In the genomic region with DNA sequence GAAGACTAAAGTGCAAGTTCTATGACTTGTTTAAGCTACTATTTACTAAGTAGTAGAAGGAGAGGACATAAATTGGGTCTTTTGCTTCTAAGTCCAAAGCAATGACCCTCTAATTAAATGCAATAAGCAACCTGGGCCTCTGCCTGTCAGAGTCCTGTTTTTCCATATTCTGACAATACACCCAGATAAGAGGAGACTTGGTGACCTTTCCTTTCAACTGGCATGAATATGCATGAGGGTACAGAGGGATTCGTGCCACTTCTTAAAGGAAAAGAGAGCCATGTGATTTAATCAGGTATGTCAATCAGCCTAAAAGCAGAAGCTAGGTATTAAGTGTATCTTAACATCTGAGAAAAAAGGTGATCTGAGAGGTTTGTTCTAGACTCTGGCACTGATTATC, we compare ENCODE assay signal across 26 cellular contexts.
DNase-seq lines count a peak whose midpoint lies in the region; ATAC-seq and TF ChIP-seq lines count a peak whose summit lies in the region.
"Had no signal": no experiment of that assay in that cellular context is flagged by ENCODE, and none has a peak within 500 bp of the region (broad histone marks: within the 10 kb centered on the region; RNA-seq: fewer than 3 reads in every experiment).

No MANE protein-coding gene starts in this region.

- H3K4me1 ChIP-seq in iPS-18a (ENCODE audit: control insufficient read depth, low read depth, low read length) = peaks cover 7% of the 10 kb centered on the region
- H3K4me1 ChIP-seq: BLaER1 treated with 17β-estradiol and CSF1 and Interleukin-3, amounts not matched to agents 10 nM and 100 nM; SJSA1 had no signal

- no peak overlapping the region for H3K9ac ChIP-seq in iPS-18a (ENCODE audit: low read length)
- H3K9ac ChIP-seq: BLaER1 treated with 17β-estradiol and CSF1 and Interleukin-3, amounts not matched to agents 10 nM and 100 nM; GM23248 had no signal

- TF ChIP-seq CTCF in GM20000 (IDR thresholded peaks at IDR 0.05; ENCODE audit: extremely low read depth, missing control alignments) = no peak

- no peaks in the 10 kb centered on the region for H3K36me3 ChIP-seq in iPS-18a (ENCODE audit: control insufficient read depth, low read depth, low read length)
- H3K36me3 ChIP-seq: BLaER1 treated with 17β-estradiol and CSF1 and Interleukin-3, amounts not matched to agents 10 nM and 100 nM; SJSA1 had no signal

- H3K27ac ChIP-seq in iPS-18a (ENCODE audit: low read length) = no peak overlapping the region
- H3K27ac ChIP-seq: BLaER1 treated with 17β-estradiol and CSF1 and Interleukin-3, amounts not matched to agents 10 nM and 100 nM; GM23248; HL-60; SJSA1 had no signal

- ATAC-seq in GM21360 (IDR thresholded peaks at IDR 0.05; ENCODE audit: unreplicated experiment) = no peak
- ATAC-seq: HCT116 had no signal

- no peaks in the 10 kb centered on the region for H3K9me3 ChIP-seq in iPS-18a (ENCODE audit: control insufficient read depth, low read depth, low read length)
- H3K9me3 ChIP-seq: BLaER1 treated with 17β-estradiol and CSF1 and Interleukin-3, amounts not matched to agents 10 nM and 100 nM; SJSA1 had no signal

- H3K27me3 ChIP-seq in iPS-18a (ENCODE audit: control insufficient read depth, insufficient read depth, low read length) = no peaks in the 10 kb centered on the region
- H3K27me3 ChIP-seq: BLaER1 treated with 17β-estradiol and CSF1 and Interleukin-3, amounts not matched to agents 10 nM and 100 nM; SJSA1 had no signal

- DNase-seq in NCI-H82 (lab: John Stamatoyannopoulos, UW) (peak; percentile 9), NCI-H82 treated with DMSO at 0.1 percent for 48 hours (lab: John Stamatoyannopoulos, UW; ENCODE audit: unreplicated experiment) (no peak), astrocyte of the hippocampus (ENCODE audit: low read depth, low spot score) (peak; percentile 3), HCEC 1CT (no peak), GM20000 (ENCODE audit: low spot score) (no peak)
- DNase-seq: AML-193; CD4-positive, alpha-beta memory T cell; COR-L47; DMS79; GF-D8; GM23248; Karpas-422; MV-4-11; NCI-H1105; NCI-H146; NCI-H1930; NCI-H2107; NCI-H446 treated with DMSO at 0.1 percent for 48 hours; Right ventricle myocardium superior; RPMI8226 had no signal

- H3K4me3 ChIP-seq in iPS-18a (ENCODE audit: low read length) = peak overlapping the region; percentile 7
- H3K4me3 ChIP-seq: BLaER1 treated with 17β-estradiol and CSF1 and Interleukin-3, amounts not matched to agents 10 nM and 100 nM; GM23248; SJSA1 had no signal

Comparison
In these comparisons a context has a peak if more than half of its experiments do, and no peak if none do; other contexts are left out.
1. DNase-seq: peak in NCI-H82 (single experiment) and astrocyte of the hippocampus (single experiment); none in NCI-H82 treated with DMSO at 0.1 percent for 48 hours (single experiment), HCEC 1CT (single experiment) and GM20000 (single experiment).